8 cellular contexts compared by ENCODE assay signal in the genomic region with DNA sequence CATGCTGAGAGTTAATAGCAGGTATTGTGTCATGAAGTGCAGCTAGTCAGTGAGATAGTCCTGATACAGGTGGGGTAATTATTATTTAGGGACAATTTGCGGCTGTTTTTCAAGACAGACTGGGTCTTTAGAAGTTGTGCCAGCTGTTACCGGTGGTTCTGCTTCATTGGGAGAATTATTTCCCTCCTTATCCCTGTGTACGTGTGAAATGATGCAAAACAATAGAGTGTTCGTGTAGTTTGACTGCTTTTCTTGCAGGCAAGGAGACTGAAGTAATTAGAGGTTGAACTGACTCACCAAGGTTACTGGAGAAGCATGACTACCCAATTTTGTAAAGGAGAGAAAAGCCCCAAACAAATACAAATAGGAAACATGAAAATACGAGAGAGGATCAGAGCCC.
DNase-seq lines count a peak whose midpoint lies in the region; ATAC-seq and TF ChIP-seq lines count a peak whose summit lies in the region.

No MANE protein-coding gene starts in this region.

- H3K27ac ChIP-seq in mesodermal cell (ENCODE audit: low read depth, low read length, severe bottlenecking) (peak overlapping the region; percentile 96), aorta (ENCODE audit: low read depth in 1 of 2, low read length in 2 of 2) (peak overlapping the region in 1 of 2 donors; percentile 17)

- no peaks in the 10 kb centered on the region for H3K27me3 ChIP-seq in aorta (ENCODE audit: control insufficient read depth in 1 of 2, insufficient read depth in 2 of 2, low read length in 1 of 2)

- no peak overlapping the region for H3K4me3 ChIP-seq in astrocyte of the spinal cord (ENCODE audit: low read depth, low read length)
- no peak overlapping the region for H3K4me3 ChIP-seq in mesodermal cell (ENCODE audit: extremely low read depth, insufficient read depth, low read length, poor library complexity, severe bottlenecking)
- H3K4me3 ChIP-seq in aorta (ENCODE audit: low read length in 2 of 2): no peak overlapping the region

- DNase-seq in ACHN (peak; percentile 60), HCEC 1CT (peak; percentile 77), astrocyte of the spinal cord (ENCODE audit: low read depth, low spot score) (peak; percentile 86), aorta (no peak), NCI-H2171 treated with DMSO at 0.1 percent for 48 hours (lab: John Stamatoyannopoulos, UW) (no peak)
- DNase-seq in stimulated activated CD4-positive, alpha-beta T cell treated with anti-CD3 and anti-CD28 coated beads, Interleukin-1b, Interleukin-23, amount 100 ng/mL, for 48 hours: no peak

- in situ Hi-C loops in ACHN (cut with HindIII; ENCODE audit: low pct_ligation_motif_present, low pct_unique_long_range_greater_than_20kb, low sequenced_read_pairs): no loop called here
- in situ Hi-C loops in astrocyte of the spinal cord (cut with HindIII; ENCODE audit: low sequenced_read_pairs): no loop called here

- 73 to 100% methylated on average over 2 of the region's 5 CpGs for WGBS in mesodermal cell (ENCODE audit: insufficient coverage in 2 of 2), 2 experiments
- 58 to 59% methylated on average over 5 of the region's 5 CpGs for WGBS in aorta, 2 donors

- H3K9me3 ChIP-seq in mesodermal cell (ENCODE audit: control insufficient read depth, low read length) (no peaks in the 10 kb centered on the region), aorta (ENCODE audit: control insufficient read depth, low read length) (no peaks in the 10 kb centered on the region)

- no peak for TF ChIP-seq CTCF in astrocyte of the spinal cord (IDR thresholded peaks at IDR 0.05; ENCODE audit: low read depth, low read length)

- intact Hi-C loops in aorta (cut with DNase I): loop anchor here (5.0 to 10.0 kb wide), 4 partner anchors 101 to 177 kb away; a partner anchor contains a TSS

- ATAC-seq in aorta (ENCODE audit: low FRiP score) (no peak), GM21528 (IDR thresholded peaks at IDR 0.05; ENCODE audit: low FRiP score, unreplicated experiment) (no peak)

- H3K36me3 ChIP-seq in mesodermal cell (ENCODE audit: control insufficient read depth, insufficient read depth, low read length): no peaks in the 10 kb centered on the region
- no peaks in the 10 kb centered on the region for H3K36me3 ChIP-seq in aorta (ENCODE audit: control insufficient read depth in 1 of 2, insufficient read depth in 2 of 2, low read length in 1 of 2)

- H3K4me1 ChIP-seq in mesodermal cell (ENCODE audit: control insufficient read depth, insufficient read depth, low read length, poor library complexity, severe bottlenecking) (peaks cover 10% of the 10 kb centered on the region), aorta (ENCODE audit: control insufficient read depth in 1 of 2, insufficient read depth in 2 of 2, low read length in 2 of 2) (no peaks in the 10 kb centered on the region)

Comparison
In these comparisons a context has a peak if more than half of its experiments do, and no peak if none do; other contexts are left out.
1. DNase-seq: peak in ACHN (single experiment), HCEC 1CT (single experiment) and astrocyte of the spinal cord (single experiment); none in aorta (0 of 2), stimulated activated CD4-positive, alpha-beta T cell treated with anti-CD3 and anti-CD28 coated beads, Interleukin-1b, Interleukin-23, amount 100 ng/mL, for 48 hours (single experiment) and NCI-H2171 treated with DMSO at 0.1 percent for 48 hours (single experiment).